ENCODE assay signal across 11 cellular contexts in the genomic region with DNA sequence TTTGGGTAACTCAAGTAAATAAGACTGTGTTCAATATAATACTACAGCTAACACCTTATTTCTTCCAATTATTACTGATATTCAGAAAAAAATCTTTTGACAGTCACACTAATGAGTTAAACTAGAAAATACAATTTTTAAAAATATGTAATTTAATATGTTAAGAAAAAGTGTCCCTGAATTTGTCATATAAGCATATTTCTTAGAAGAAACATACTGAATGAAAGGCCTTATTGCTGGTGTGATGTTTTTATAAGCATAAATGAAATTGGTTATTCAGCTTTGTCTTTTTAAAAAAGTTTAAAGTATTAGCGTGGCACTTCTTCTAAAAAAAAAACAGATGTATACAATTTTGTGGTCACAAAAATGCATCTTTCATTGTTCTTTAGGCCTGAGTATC.
"Had no signal": no experiment of that assay in that cellular context is flagged by ENCODE, and none has a peak within 500 bp of the region (broad histone marks: within the 10 kb centered on the region; RNA-seq: fewer than 3 reads in every experiment).

No MANE protein-coding gene starts in this region.

- FAIRE-seq: H1, H54 had no signal

- H3K27ac ChIP-seq: GM23248 had no signal

- H2AFZ ChIP-seq: GM23248, GM23338 had no signal

- H3K4me3 ChIP-seq: GM23248, GM23338, HAP-1 had no signal

- H3K4me2 ChIP-seq: GM23338 had no signal

- H3K9me3 ChIP-seq: HAP-1 had no signal

- DNase-seq: GM23248, GOT3, H7, H9, HCEC 1CT, HFFc6 had no signal

- H3K9ac ChIP-seq: GM23248 had no signal

- H3K36me3 ChIP-seq: HAP-1 had no signal

- ATAC-seq: GM23338, HCT116 had no signal
